ENCODE assay signal across 23 cellular contexts in the genomic region with DNA sequence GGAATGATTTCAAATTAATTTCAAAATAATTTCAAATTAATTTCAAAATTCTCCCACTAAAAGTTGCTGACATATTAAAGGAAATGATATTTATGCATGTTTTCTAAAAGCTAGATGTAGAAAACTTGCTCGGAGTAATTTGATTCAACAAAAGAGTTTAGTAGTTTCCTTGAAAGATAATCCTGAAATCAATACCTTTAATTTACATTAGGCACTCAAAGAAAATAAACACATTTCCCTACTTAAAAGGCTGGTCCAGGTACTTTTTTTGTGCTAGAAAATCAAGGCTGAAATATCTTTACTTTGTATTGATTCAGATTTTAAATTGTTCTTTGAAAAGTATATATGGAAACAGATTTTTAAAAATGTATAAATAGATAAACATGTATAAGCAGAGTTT.
"Had no signal": no experiment of that assay in that cellular context is flagged by ENCODE, and none has a peak within 500 bp of the region (broad histone marks: within the 10 kb centered on the region; RNA-seq: fewer than 3 reads in every experiment).

No MANE protein-coding gene starts in this region.

- H3K9me3 ChIP-seq: esophagus squamous epithelium, gastroesophageal sphincter, psoas muscle, spleen, tibial artery, upper lobe of left lung, vagina had no signal

- H3K27me3 ChIP-seq: esophagus squamous epithelium, gastroesophageal sphincter, spleen, tibial artery, upper lobe of left lung, vagina had no signal

- H3K9me3 Mint-ChIP-seq: dendritic cell treated with granulocyte-macrophage colony-stimulating factor and Interleukin-4, amounts not matched to agents 40 ng/mL and 50 ng/mL, for 4 days; effector memory CD8-positive, alpha-beta T cell; stimulated activated memory B cell treated with anti-CD40 and anti-IgM and Interleukin-4, amounts not matched to agents 10 μg/mL and 1 μg/mL and 100 μg/mL, for 72 hours; stimulated activated naive CD8-positive, alpha-beta T cell treated with anti-CD3 and anti-CD28 coated beads, Interleukin-15, Interleukin-2, amounts not matched to agents 100 ng/mL and 50 ng/mL, for 24 hours had no signal

- H3K4me3 Mint-ChIP-seq: dendritic cell treated with granulocyte-macrophage colony-stimulating factor and Interleukin-4, amounts not matched to agents 40 ng/mL and 50 ng/mL, for 4 days; effector memory CD8-positive, alpha-beta T cell; naive B cell; nephron progenitor cell; stimulated activated memory B cell treated with anti-CD40 and anti-IgM and Interleukin-4, amounts not matched to agents 10 μg/mL and 1 μg/mL and 100 μg/mL, for 72 hours; stimulated activated naive CD8-positive, alpha-beta T cell treated with anti-CD3 and anti-CD28 coated beads, Interleukin-15, Interleukin-2, amounts not matched to agents 100 ng/mL and 50 ng/mL, for 24 hours had no signal

- ATAC-seq: effector memory CD8-positive, alpha-beta T cell; gastroesophageal sphincter; left colon; psoas muscle; sciatic nerve; stimulated activated memory B cell treated with anti-CD40 and anti-IgM and Interleukin-4, amounts not matched to agents 10 μg/mL and 1 μg/mL and 100 μg/mL, for 72 hours had no signal

- H3K27ac ChIP-seq: esophagus squamous epithelium, gastroesophageal sphincter, spleen, tibial artery, upper lobe of left lung, vagina had no signal

- H3K27me3 Mint-ChIP-seq: dendritic cell treated with granulocyte-macrophage colony-stimulating factor and Interleukin-4, amounts not matched to agents 40 ng/mL and 50 ng/mL, for 4 days; effector memory CD8-positive, alpha-beta T cell; naive B cell; stimulated activated memory B cell treated with anti-CD40 and anti-IgM and Interleukin-4, amounts not matched to agents 10 μg/mL and 1 μg/mL and 100 μg/mL, for 72 hours; stimulated activated naive CD8-positive, alpha-beta T cell treated with anti-CD3 and anti-CD28 coated beads, Interleukin-15, Interleukin-2, amounts not matched to agents 100 ng/mL and 50 ng/mL, for 24 hours had no signal

- H3K4me3 ChIP-seq: esophagus squamous epithelium, gastroesophageal sphincter, psoas muscle, spleen, tibial artery, upper lobe of left lung, vagina had no signal

- H3K4me1 Mint-ChIP-seq: naive B cell; stimulated activated memory B cell treated with anti-CD40 and anti-IgM and Interleukin-4, amounts not matched to agents 10 μg/mL and 1 μg/mL and 100 μg/mL, for 72 hours had no signal

- H3K36me3 Mint-ChIP-seq: naive B cell; stimulated activated memory B cell treated with anti-CD40 and anti-IgM and Interleukin-4, amounts not matched to agents 10 μg/mL and 1 μg/mL and 100 μg/mL, for 72 hours had no signal

- DNase-seq: effector memory CD8-positive, alpha-beta T cell; esophagus squamous epithelium; foreskin fibroblast; glutamatergic neuron; hippocampal formation; left colon; mesendoderm; naive B cell; nephron progenitor cell; psoas muscle; retina; spleen; stimulated activated CD4-positive, alpha-beta T cell treated with anti-CD3 and anti-CD28 coated beads, Interleukin-15, amount 100 ng/mL, for 24 hours; stimulated activated CD4-positive, alpha-beta T cell treated with anti-CD3 and anti-CD28 coated beads, Interleukin-1b, Interleukin-23, amount 100 ng/mL, for 48 hours; stimulated activated CD4-positive, alpha-beta T cell treated with anti-CD3 and anti-CD28 coated beads, Interleukin-4, amount 100 ng/mL, for 24 hours; tibial artery; upper lobe of left lung had no signal

- H3K27ac Mint-ChIP-seq: dendritic cell treated with granulocyte-macrophage colony-stimulating factor and Interleukin-4, amounts not matched to agents 40 ng/mL and 50 ng/mL, for 4 days; effector memory CD8-positive, alpha-beta T cell; naive B cell; stimulated activated memory B cell treated with anti-CD40 and anti-IgM and Interleukin-4, amounts not matched to agents 10 μg/mL and 1 μg/mL and 100 μg/mL, for 72 hours; stimulated activated naive CD8-positive, alpha-beta T cell treated with anti-CD3 and anti-CD28 coated beads, Interleukin-15, Interleukin-2, amounts not matched to agents 100 ng/mL and 50 ng/mL, for 24 hours had no signal

- H3K4me1 ChIP-seq: spleen had no signal

- H3K36me3 ChIP-seq: esophagus squamous epithelium, gastroesophageal sphincter, spleen, tibial artery, upper lobe of left lung, vagina had no signal
